14 cellular contexts compared by ENCODE assay signal in the genomic region with DNA sequence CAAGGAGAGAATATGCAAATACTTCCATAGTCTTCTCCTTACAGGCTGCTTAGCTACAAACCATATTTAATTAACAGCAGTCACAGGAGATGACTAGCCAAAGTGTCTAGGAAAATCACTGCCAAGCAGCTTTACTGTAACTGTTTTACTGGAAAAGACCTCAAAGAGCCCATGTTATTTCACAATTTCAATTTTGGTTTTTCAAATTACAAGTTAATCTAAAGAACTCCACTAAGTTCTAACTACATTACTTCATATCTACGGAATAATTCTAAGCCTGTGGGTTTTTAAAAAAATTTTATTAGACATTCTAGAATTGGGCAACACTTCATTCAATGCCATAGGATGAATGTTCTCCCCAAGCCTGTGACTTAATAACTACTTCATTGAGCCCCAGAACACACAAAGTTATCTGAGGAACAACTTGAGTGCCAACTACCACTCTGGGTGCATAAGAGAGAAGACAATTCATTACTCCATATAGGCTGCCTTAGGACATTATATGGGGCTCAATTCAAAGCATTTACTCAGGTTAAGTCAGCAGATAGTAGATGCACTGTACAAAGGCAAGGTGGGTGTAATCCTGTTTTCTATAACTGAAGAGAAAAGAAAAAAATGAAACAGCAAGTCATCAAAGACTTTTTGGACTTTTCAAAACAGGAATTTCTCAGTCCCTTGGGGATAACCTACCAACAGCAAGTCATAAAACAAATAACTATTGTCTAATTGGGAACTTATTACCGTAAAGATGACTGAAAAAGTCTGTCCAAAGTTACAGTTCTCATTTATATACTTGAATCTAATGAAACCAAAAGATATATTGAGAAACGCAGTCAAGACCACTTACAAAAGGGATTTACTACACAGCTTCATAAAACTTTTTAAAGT. TPM values are rescaled to one million over a fixed set of nuclear protein-coding genes. Genes with fewer than 3 reads are reported as not detected.
DNase-seq lines count a peak whose midpoint lies in the region; ATAC-seq and TF ChIP-seq lines count a peak whose summit lies in the region.
"Had no signal": no experiment of that assay in that cellular context is flagged by ENCODE, and none has a peak within 500 bp of the region (broad histone marks: within the 10 kb centered on the region; RNA-seq: fewer than 3 reads in every experiment).

No MANE protein-coding gene starts in this region.

- H3K4me1 Mint-ChIP-seq in activated T-helper 1 cell treated with anti-CD3 and anti-CD28 coated beads, Interleukin-12 subunit alpha, Interleukin-12 subunit beta, Interleukin-2, Interleukin-4 antibody, amounts not matched to agents 30 ng/mL and 10 ng/mL and 1 ng/mL, durations not matched to agents 14 hours and 24 hours and 36 hours (ENCODE audit: low read depth), result peaks cover 45% of the 10 kb centered on the region
- H3K4me1 Mint-ChIP-seq in glutamatergic neuron (ENCODE audit: low read depth, unreplicated experiment), result peaks cover 6% of the 10 kb centered on the region

- DNase-seq in GM03348 (ENCODE audit: low spot score) (peak; percentile 40), iris pigment epithelial cell (ENCODE audit: low read depth) (peak; percentile 67), glutamatergic neuron (no peak), ovary (no peak)
- no peak for DNase-seq in activated T-helper 1 cell treated with anti-CD3 and anti-CD28 coated beads, Interleukin-12 subunit alpha, Interleukin-12 subunit beta, Interleukin-2, Interleukin-4 antibody, amounts not matched to agents 30 ng/mL and 10 ng/mL and 1 ng/mL, durations not matched to agents 14 hours and 24 hours and 36 hours (ENCODE audit: low spot score)
- no peak for DNase-seq in stimulated activated CD4-positive, alpha-beta T cell treated with anti-CD3 and anti-CD28 coated beads, Interleukin-1b, Interleukin-23, amount 100 ng/mL, for 48 hours
- DNase-seq: activated CD4-positive, alpha-beta T cell treated with anti-CD3 and anti-CD28 coated beads, Interleukin-2, amount 50 U/mL, for 1 hour; CD8-positive, alpha-beta memory T cell; H7; NCI-H1694 treated with DMSO at 0.1 percent for 48 hours; stimulated activated CD4-positive, alpha-beta T cell treated with anti-CD3 and anti-CD28 coated beads, Interleukin-12 subunit alpha, Interleukin-12 subunit beta, amount 100 ng/mL, for 4 hours had no signal

- TF ChIP-seq CTCF in glutamatergic neuron (IDR thresholded peaks at IDR 0.05; ENCODE audit: partially characterized antibody, unreplicated experiment) (no peak), ovary (IDR thresholded peaks at IDR 0.05) (no peak)

- 55 to 78% (median 57%) methylated on average over 3 of the region's 3 CpGs for WGBS in ovary, 3 donors

- no peak overlapping the region for H3K4me3 Mint-ChIP-seq in activated T-helper 1 cell treated with anti-CD3 and anti-CD28 coated beads, Interleukin-12 subunit alpha, Interleukin-12 subunit beta, Interleukin-2, Interleukin-4 antibody, amounts not matched to agents 30 ng/mL and 10 ng/mL and 1 ng/mL, durations not matched to agents 14 hours and 24 hours and 36 hours
- H3K4me3 Mint-ChIP-seq in glutamatergic neuron (ENCODE audit: unreplicated experiment), result no peak overlapping the region

- H3K79me2 ChIP-seq in ACC112 (ENCODE audit: control insufficient read depth, insufficient read depth, low read length, unreplicated experiment), result peaks cover 66% of the 10 kb centered on the region

- H3K36me3 Mint-ChIP-seq in activated T-helper 1 cell treated with anti-CD3 and anti-CD28 coated beads, Interleukin-12 subunit alpha, Interleukin-12 subunit beta, Interleukin-2, Interleukin-4 antibody, amounts not matched to agents 30 ng/mL and 10 ng/mL and 1 ng/mL, durations not matched to agents 14 hours and 24 hours and 36 hours (ENCODE audit: low read depth), result peaks cover 22% of the 10 kb centered on the region
- H3K36me3 Mint-ChIP-seq in glutamatergic neuron (ENCODE audit: unreplicated experiment), result no peaks in the 10 kb centered on the region

- peak overlapping the region; percentile 21 for H3K27ac Mint-ChIP-seq in activated T-helper 1 cell treated with anti-CD3 and anti-CD28 coated beads, Interleukin-12 subunit alpha, Interleukin-12 subunit beta, Interleukin-2, Interleukin-4 antibody, amounts not matched to agents 30 ng/mL and 10 ng/mL and 1 ng/mL, durations not matched to agents 14 hours and 24 hours and 36 hours
- no peak overlapping the region for H3K27ac Mint-ChIP-seq in glutamatergic neuron (ENCODE audit: unreplicated experiment)

- no peaks in the 10 kb centered on the region for H3K9me3 Mint-ChIP-seq in activated T-helper 1 cell treated with anti-CD3 and anti-CD28 coated beads, Interleukin-12 subunit alpha, Interleukin-12 subunit beta, Interleukin-2, Interleukin-4 antibody, amounts not matched to agents 30 ng/mL and 10 ng/mL and 1 ng/mL, durations not matched to agents 14 hours and 24 hours and 36 hours
- no peaks in the 10 kb centered on the region for H3K9me3 Mint-ChIP-seq in glutamatergic neuron (ENCODE audit: unreplicated experiment)
- H3K9me3 Mint-ChIP-seq: CD8-positive, alpha-beta memory T cell had no signal

- H3K27ac ChIP-seq in ACC112 (ENCODE audit: low read depth, low read length) (peak overlapping the region; percentile 58), ovary (no peak overlapping the region)

- H3K27me3 ChIP-seq in ACC112 (ENCODE audit: insufficient read depth, low read length) (no peaks in the 10 kb centered on the region), ovary (no peaks in the 10 kb centered on the region)

- no peaks in the 10 kb centered on the region for H3K27me3 Mint-ChIP-seq in activated T-helper 1 cell treated with anti-CD3 and anti-CD28 coated beads, Interleukin-12 subunit alpha, Interleukin-12 subunit beta, Interleukin-2, Interleukin-4 antibody, amounts not matched to agents 30 ng/mL and 10 ng/mL and 1 ng/mL, durations not matched to agents 14 hours and 24 hours and 36 hours (ENCODE audit: insufficient read depth)
- no peaks in the 10 kb centered on the region for H3K27me3 Mint-ChIP-seq in glutamatergic neuron (ENCODE audit: unreplicated experiment)
- H3K27me3 Mint-ChIP-seq: CD8-positive, alpha-beta memory T cell had no signal

- TF ChIP-seq EP300 in ovary (IDR thresholded peaks at IDR 0.05), result no peak

- no peaks in the 10 kb centered on the region for H3K9me3 ChIP-seq in ovary

- ATAC-seq in GM21717 (IDR thresholded peaks at IDR 0.05; ENCODE audit: unreplicated experiment), result no peak
- ATAC-seq: HepG2 had no signal

- H3K36me3 ChIP-seq in ACC112 (ENCODE audit: insufficient read depth, low read length) (no peaks in the 10 kb centered on the region), ovary (no peaks in the 10 kb centered on the region)

- H2AFZ ChIP-seq in ACC112 (ENCODE audit: low read length, unreplicated experiment), result no peak overlapping the region

- intact Hi-C loops in activated T-helper 1 cell treated with anti-CD3 and anti-CD28 coated beads, Interleukin-12 subunit alpha, Interleukin-12 subunit beta, Interleukin-2, Interleukin-4 antibody, amounts not matched to agents 30 ng/mL and 10 ng/mL and 1 ng/mL, durations not matched to agents 14 hours and 24 hours and 36 hours (cut with micrococcal nuclease), result no loop called here
- intact Hi-C loops in ovary (cut with DNase I), result no loop called here

- H3K4me3 ChIP-seq in ACC112 (ENCODE audit: low read depth, low read length) (peak overlapping the region; percentile 29; the same call in 1 of the 2 replicates), ovary (no peak overlapping the region)

- H3K4me1 ChIP-seq in ACC112 (ENCODE audit: control insufficient read depth, insufficient read depth, low read length, unreplicated experiment) (peaks cover 17% of the 10 kb centered on the region), ovary (ENCODE audit: insufficient read depth) (peaks cover 8% of the 10 kb centered on the region)

- no peak for TF ChIP-seq POLR2A in ovary (IDR thresholded peaks at IDR 0.05)

RNA-seq across cellular contexts. Expression of a gene that starts 33.0 kb away (rescaled TPM):
- 240 and 241 TPM in 2 replicates for total RNA-seq in activated T-helper 1 cell treated with anti-CD3 and anti-CD28 coated beads, Interleukin-12 subunit alpha, Interleukin-12 subunit beta, Interleukin-2, Interleukin-4 antibody, amounts not matched to agents 30 ng/mL and 10 ng/mL and 1 ng/mL, durations not matched to agents 14 hours and 24 hours and 36 hours
- 68.0 TPM for total RNA-seq in glutamatergic neuron (ENCODE audit: unreplicated experiment)
- 100 to 1,000 TPM; 118 to 301 (median 207) TPM for total RNA-seq in ovary
- 100 to 1,000 TPM in 1 of 2 donors, 10 to 100 TPM in 1; 58.3 to 129 TPM for polyA plus RNA-seq in ovary

Comparison
In these comparisons a context has a peak if more than half of its experiments do, and no peak if none do; other contexts are left out.
1. DNase-seq: peak in GM03348 (single experiment) and iris pigment epithelial cell (single experiment); none in activated T-helper 1 cell treated with anti-CD3 and anti-CD28 coated beads, Interleukin-12 subunit alpha, Interleukin-12 subunit beta, Interleukin-2, Interleukin-4 antibody, amounts not matched to agents 30 ng/mL and 10 ng/mL and 1 ng/mL, durations not matched to agents 14 hours and 24 hours and 36 hours (single experiment), glutamatergic neuron (single experiment), ovary (0 of 5) and stimulated activated CD4-positive, alpha-beta T cell treated with anti-CD3 and anti-CD28 coated beads, Interleukin-1b, Interleukin-23, amount 100 ng/mL, for 48 hours (single experiment).